7 cellular contexts compared by ENCODE assay signal in genomic region chr5:25415970-25416369, GRCh38.
"Had no signal": no experiment of that assay in that cellular context is flagged by ENCODE, and none has a peak within 500 bp of the region (broad histone marks: within the 10 kb centered on the region; RNA-seq: fewer than 3 reads in every experiment).

No MANE protein-coding gene starts in this region.

- H3K4me2 ChIP-seq: KMS-11 had no signal

- H3K4me3 Mint-ChIP-seq: H9, IgD-negative memory B cell had no signal

- DNase-seq: GOT3, H9, HCEC 1CT, KBM-7 had no signal

- H3K4me1 Mint-ChIP-seq: H9, IgD-negative memory B cell had no signal

- H3K36me3 Mint-ChIP-seq: IgD-negative memory B cell had no signal

- ATAC-seq: HepG2 had no signal

- H3K27me3 Mint-ChIP-seq: IgD-negative memory B cell had no signal

- H3K27ac Mint-ChIP-seq: IgD-negative memory B cell had no signal

- H3K27ac ChIP-seq: KMS-11 had no signal

- H3K9me3 Mint-ChIP-seq: H9 had no signal

- H3K9ac ChIP-seq: KMS-11 had no signal
